Comparison of ENCODE assay signal across 2 cellular contexts in the genomic region with DNA sequence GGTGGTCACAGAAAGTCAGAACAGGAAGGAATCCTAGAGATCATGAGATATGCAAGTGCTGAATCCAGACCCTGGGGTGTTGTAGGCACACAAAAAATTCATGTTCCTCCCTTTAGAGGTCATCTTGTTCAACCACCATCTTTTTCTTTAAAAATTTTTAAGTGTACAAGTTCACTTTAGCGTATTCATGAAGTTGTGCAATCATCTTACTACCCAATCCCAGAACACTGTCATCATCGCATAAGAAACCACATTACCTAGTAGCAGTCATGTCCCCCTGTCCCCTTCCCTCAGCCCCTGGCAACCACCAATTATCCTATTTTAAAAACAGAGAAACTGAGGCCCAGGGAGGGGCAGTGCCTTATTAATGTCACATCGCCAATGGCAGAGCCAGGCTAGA.
TF ChIP-seq lines count a peak whose summit lies in the region.

No MANE protein-coding gene starts in this region.

TF ChIP-seq in IMR-90, 13 proteins besides CTCF, POLR2A, EP300 and RAD21:
- no peak for TF ChIP-seq RFX5 (IDR thresholded peaks at IDR 0.05; ENCODE audit: low read depth, low read length)
- no peak for TF ChIP-seq BHLHE40 (IDR thresholded peaks at IDR 0.05; ENCODE audit: low read depth, low read length)
- TF ChIP-seq CEBPB (IDR thresholded peaks at IDR 0.05; ENCODE audit: low read depth, low read length): peak; percentile 75
- no peak for TF ChIP-seq NFE2L2 (IDR thresholded peaks at IDR 0.05; ENCODE audit: low read depth, low read length)
- no peak for TF ChIP-seq USF2 (IDR thresholded peaks at IDR 0.05; ENCODE audit: low read depth, low read length)
- no peak for TF ChIP-seq MAZ (IDR thresholded peaks at IDR 0.05; ENCODE audit: borderline replicate concordance, low read depth, low read length)
- TF ChIP-seq RCOR1 (IDR thresholded peaks at IDR 0.05; ENCODE audit: insufficient replicate concordance, low read length): no peak
- TF ChIP-seq FOS (IDR thresholded peaks at IDR 0.05; ENCODE audit: low read depth, low read length): no peak

TF ChIP-seq in K562, 482 proteins besides CTCF, POLR2A, EP300 and RAD21:
- no peak for TF ChIP-seq COPS2 (conservative IDR thresholded peaks at IDR 0.05)
- no peak for TF ChIP-seq ETS2 (tag; IDR thresholded peaks at IDR 0.05; ENCODE audit: borderline replicate concordance, poor library complexity, severe bottlenecking)
- no peak; the same call in 1 of the 2 replicates for TF ChIP-seq CEBPG (CRISPR knock-in tag; IDR thresholded peaks at IDR 0.05)
- peak; percentile 57 to 63; a peak in 3 of 4 replicates for TF ChIP-seq CEBPG (tag; conservative IDR thresholded peaks at IDR 0.05 in 1 of 2, IDR thresholded peaks at IDR 0.05 in 1 of 2)
- TF ChIP-seq NR0B1 (IDR thresholded peaks at IDR 0.05; ENCODE audit: partially characterized antibody): no peak
- TF ChIP-seq CEBPB (tag; IDR thresholded peaks at IDR 0.05): peak; percentile 89
- TF ChIP-seq TCF3 (CRISPR knock-in tag; IDR thresholded peaks at IDR 0.05): no peak
- TF ChIP-seq CHD1 (IDR thresholded peaks at IDR 0.05; ENCODE audit: low read length): no peak
- no peak for TF ChIP-seq ATF1 (CRISPR knock-in tag; IDR thresholded peaks at IDR 0.05)
- no peak for TF ChIP-seq ATF1 (tag; IDR thresholded peaks at IDR 0.05)
- no peak for TF ChIP-seq STAT5B (CRISPR knock-in tag; IDR thresholded peaks at IDR 0.05)
- no peak for TF ChIP-seq PHB (CRISPR knock-in tag; IDR thresholded peaks at IDR 0.05)
- no peak for TF ChIP-seq RNF2 (IDR thresholded peaks at IDR 0.05)
- no peak for TF ChIP-seq RHOXF2B (CRISPR knock-in tag; conservative IDR thresholded peaks at IDR 0.05)
